Comparison of ENCODE assay signal across 27 cellular contexts in genomic region chr1:14596591-14596990, GRCh38.
"Had no signal": no experiment of that assay in that cellular context is flagged by ENCODE, and none has a peak within 500 bp of the region (broad histone marks: within the 10 kb centered on the region; RNA-seq: fewer than 3 reads in every experiment).

No MANE protein-coding gene starts in this region.

- H3K4me1 Mint-ChIP-seq: immature natural killer cell had no signal

- H3K9me3 ChIP-seq: heart left ventricle, left lung, lower lobe of right lung, ovary, right atrium auricular region, right lobe of liver, stomach, testis, thyroid gland, transverse colon, uterus had no signal

- H3K36me3 ChIP-seq: heart left ventricle, left lung, lower lobe of right lung, ovary, right atrium auricular region, right lobe of liver, stomach, thyroid gland, transverse colon, uterus had no signal

- H3K27ac ChIP-seq: heart left ventricle, left lung, lower lobe of right lung, ovary, right atrium auricular region, right lobe of liver, stomach, testis, thyroid gland, transverse colon, uterus had no signal

- H3K4me3 ChIP-seq: heart left ventricle, left lung, lower lobe of right lung, ovary, right atrium auricular region, right lobe of liver, smooth muscle cell, stomach, testis, thyroid gland, transverse colon, uterus had no signal

- DNase-seq: heart left ventricle; hypothalamus; immature natural killer cell; kidney; left colon; left lung; lower lobe of right lung; mammary epithelial cell; mesenchymal stem cell; naive B cell; natural killer cell; ovary; right lobe of liver; stimulated activated CD4-positive, alpha-beta T cell treated with anti-CD3 and anti-CD28 coated beads, Interleukin-1b, Interleukin-23, amount 100 ng/mL, for 48 hours; stimulated activated CD4-positive, alpha-beta T cell treated with anti-CD3 and anti-CD28 coated beads, Interleukin-2, amount 100 ng/mL, for 48 hours; stimulated activated CD4-positive, alpha-beta T cell treated with anti-CD3 and anti-CD28 coated beads, Interleukin-4, amount 100 ng/mL, for 4 hours; stimulated activated CD8-positive, alpha-beta memory T cell treated with anti-CD3 and anti-CD28 coated beads, Interleukin-4, amount 100 ng/mL, for 48 hours; stimulated activated naive B cell treated with anti-CD40 and anti-IgM and Interleukin-4, amounts not matched to agents 10 μg/mL and 1 μg/mL and 100 μg/mL, for 72 hours; stimulated activated naive CD8-positive, alpha-beta T cell treated with anti-CD3 and anti-CD28 coated beads, Interleukin-15, Interleukin-2, amounts not matched to agents 100 U/mL and 50 U/mL, for 24 hours; stomach; testis; thyroid gland; transverse colon; uterus had no signal

- H3K36me3 Mint-ChIP-seq: immature natural killer cell; naive B cell; natural killer cell; stimulated activated naive B cell treated with anti-CD40 and anti-IgM and Interleukin-4, amounts not matched to agents 10 μg/mL and 1 μg/mL and 100 μg/mL, for 72 hours had no signal

- H3K4me1 ChIP-seq: lower lobe of right lung, right lobe of liver had no signal

- H3K4me3 Mint-ChIP-seq: immature natural killer cell; naive B cell; natural killer cell; stimulated activated naive B cell treated with anti-CD40 and anti-IgM and Interleukin-4, amounts not matched to agents 10 μg/mL and 1 μg/mL and 100 μg/mL, for 72 hours had no signal

- ATAC-seq: heart left ventricle; left colon; left lung; lower lobe of right lung; natural killer cell; right lobe of liver; stimulated activated naive B cell treated with anti-CD40 and anti-IgM and Interleukin-4, amounts not matched to agents 10 μg/mL and 1 μg/mL and 100 μg/mL, for 72 hours; stimulated activated naive CD8-positive, alpha-beta T cell treated with anti-CD3 and anti-CD28 coated beads, Interleukin-15, Interleukin-2, amounts not matched to agents 100 U/mL and 50 U/mL, for 24 hours had no signal

- H3K27me3 ChIP-seq: ovary, testis, thyroid gland, uterus had no signal

- H3K9me3 Mint-ChIP-seq: immature natural killer cell, natural killer cell had no signal

- H3K27ac Mint-ChIP-seq: immature natural killer cell; naive B cell; natural killer cell; progenitor cell of endocrine pancreas; stimulated activated naive B cell treated with anti-CD40 and anti-IgM and Interleukin-4, amounts not matched to agents 10 μg/mL and 1 μg/mL and 100 μg/mL, for 72 hours had no signal
